35 cellular contexts compared by ENCODE assay signal in the genomic region with DNA sequence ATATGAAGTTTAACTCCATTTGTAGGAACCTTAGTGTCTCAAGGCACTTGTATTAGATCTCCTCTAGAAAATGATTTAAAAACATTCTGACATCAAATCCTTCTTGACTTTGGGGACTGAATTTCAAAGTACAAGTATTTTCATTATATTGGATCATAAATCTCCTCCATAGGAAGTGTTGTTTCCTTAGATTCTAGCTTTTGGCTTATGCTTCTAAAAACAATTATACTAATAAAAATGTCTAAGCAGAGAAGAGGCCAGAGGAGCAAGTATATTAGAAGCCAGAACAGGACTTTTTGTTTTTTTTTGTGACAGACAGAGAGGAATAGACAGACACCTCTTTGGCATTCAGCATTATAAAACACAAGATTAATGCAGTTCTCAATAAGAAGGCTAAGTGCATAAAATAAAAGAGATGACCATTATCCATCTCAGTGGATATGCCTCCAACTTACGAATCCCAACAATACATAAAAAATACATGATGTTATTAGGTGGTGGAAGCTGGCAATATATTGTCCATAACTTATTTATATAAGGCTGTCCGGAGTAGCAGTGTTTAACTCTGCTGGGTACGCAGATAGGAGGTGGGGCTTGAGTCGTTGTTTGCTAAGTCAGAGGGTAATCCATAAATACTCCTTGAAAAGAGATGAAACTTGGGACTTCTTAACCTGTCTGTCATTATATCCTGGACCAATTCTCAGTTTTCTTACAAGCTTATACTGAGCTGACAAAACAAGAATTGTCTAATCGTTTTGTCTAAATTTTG. TPM values are rescaled to one million over a fixed set of nuclear protein-coding genes. Genes with fewer than 3 reads are reported as not detected.
"Had no signal": no experiment of that assay in that cellular context is flagged by ENCODE, and none has a peak within 500 bp of the region (broad histone marks: within the 10 kb centered on the region; RNA-seq: fewer than 3 reads in every experiment).

No MANE protein-coding gene starts in this region.

- H3K4me1 ChIP-seq: adrenal gland, body of pancreas, breast epithelium had no signal

- DNase-seq: activated B cell treated with CpG ODN at 0.5 μM for 24 hours; activated CD4-positive, alpha-beta memory T cell treated with anti-CD3 and anti-CD28 coated beads for 36 hours; activated CD4-positive, alpha-beta T cell treated with anti-CD3 and anti-CD28 coated beads for 4 hours; activated CD4-positive, alpha-beta T cell treated with anti-CD3 and anti-CD28 coated beads, Interleukin-2, amount 10 ng/mL, durations not matched to agents 24 days and 14 days; activated CD4-positive, alpha-beta T cell treated with anti-CD3 and anti-CD28 coated beads, Interleukin-2, amount 50 U/mL, for 1 hour; activated CD4-positive, alpha-beta T cell treated with anti-CD3 and anti-CD28 coated beads, Interleukin-2, amount 50 U/mL, for 4 hours; activated CD4-positive, CD25-positive, alpha-beta regulatory T cell treated with anti-CD3 and anti-CD28 coated beads, Interleukin-2, amount 50 U/mL, for 72 hours; activated CD8-positive, alpha-beta memory T cell treated with anti-CD3 and anti-CD28 coated beads, Interleukin-2, amount 50 U/mL, for 4 hours; activated CD8-positive, alpha-beta T cell treated with anti-CD3 and anti-CD28 coated beads for 36 hours; activated effector memory CD4-positive, alpha-beta T cell treated with anti-CD3 and anti-CD28 coated beads, Interleukin-2, amount 50 U/mL, for 16 hours; activated gamma-delta T cell treated with Interleukin-2 at 50 U/mL for 16 hours; activated naive CD4-positive, alpha-beta T cell; activated naive CD4-positive, alpha-beta T cell treated with anti-CD3 and anti-CD28 coated beads for 36 hours; activated naive CD4-positive, alpha-beta T cell treated with anti-CD3 and anti-CD28 coated beads, Interleukin-2, amount 50 U/mL, for 16 hours; activated naive CD8-positive, alpha-beta T cell treated with anti-CD3 and anti-CD28 coated beads for 36 hours; activated T-cell treated with anti-CD3 and anti-CD28 coated beads for 4 hours; activated T-cell treated with anti-CD3 and anti-CD28 coated beads, Interleukin-2, amount 50 U/mL, for 1 hour; activated T-cell treated with anti-CD3 and anti-CD28 coated beads, Interleukin-2, amount 50 U/mL, for 4 hours; activated T-cell treated with anti-CD3 and anti-CD28 coated beads, Interleukin-2, amount 50 U/mL, for 72 hours; adrenal gland; amniotic stem cell; aorta; body of pancreas; brain microvascular endothelial cell; central memory CD4-positive, alpha-beta T cell; T-helper 1 cell; T-helper 2 cell; T-helper 9 cell had no signal

- H3K4me3 ChIP-seq: adrenal gland, body of pancreas, breast epithelium had no signal

- ATAC-seq: activated CD8-positive, alpha-beta T cell treated with anti-CD3 and anti-CD28 coated beads for 36 hours; activated naive CD4-positive, alpha-beta T cell treated with anti-CD3 and anti-CD28 coated beads, Interleukin-2, amount 50 U/mL, for 72 hours; activated T-cell treated with anti-CD3 and anti-CD28 coated beads, Interleukin-2, amount 50 U/mL, for 4 hours; activated T-cell treated with anti-CD3 and anti-CD28 coated beads, Interleukin-2, amount 50 U/mL, for 72 hours; activated T-helper 17 cell treated with anti-CD3 and anti-CD28 coated beads, Interleukin-2, amount 50 U/mL, for 72 hours; body of pancreas had no signal

- H3K9me3 ChIP-seq: adrenal gland, body of pancreas, breast epithelium had no signal

- H3K36me3 ChIP-seq: adrenal gland, brain microvascular endothelial cell, breast epithelium had no signal

- H3K27ac ChIP-seq: adrenal gland, body of pancreas, brain microvascular endothelial cell, breast epithelium, VCaP had no signal

- H3K27me3 ChIP-seq: adrenal gland, body of pancreas, brain microvascular endothelial cell, breast epithelium had no signal

RNA-seq across cellular contexts. Expression of gene NOX3, which starts 31.9 kb away (rescaled TPM):
- total RNA-seq: activated B cell treated with CpG ODN at 0.5 μM for 24 hours; activated CD4-positive, alpha-beta memory T cell treated with anti-CD3 and anti-CD28 coated beads for 36 hours; activated CD4-positive, alpha-beta T cell treated with anti-CD3 and anti-CD28 coated beads, Interleukin-2, amount 10 ng/mL, durations not matched to agents 24 days and 14 days; activated CD8-positive, alpha-beta memory T cell treated with anti-CD3 and anti-CD28 coated beads for 36 hours; activated CD8-positive, alpha-beta T cell treated with anti-CD3 and anti-CD28 coated beads for 36 hours; activated naive CD4-positive, alpha-beta T cell treated with anti-CD3 and anti-CD28 coated beads for 36 hours; activated naive CD4-positive, alpha-beta T cell treated with anti-CD3 and anti-CD28 coated beads, Interleukin-2, amount 50 U/mL, for 72 hours; activated naive CD8-positive, alpha-beta T cell treated with anti-CD3 and anti-CD28 coated beads for 36 hours; activated T-cell treated with anti-CD3 and anti-CD28 coated beads, Interleukin-2, amount 50 U/mL, for 4 hours; activated T-cell treated with anti-CD3 and anti-CD28 coated beads, Interleukin-2, amount 50 U/mL, for 72 hours; activated T-helper 1 cell treated with anti-CD3 and anti-CD28 coated beads, Interleukin-12 subunit alpha, Interleukin-12 subunit beta, Interleukin-2, Interleukin-4 antibody, amounts not matched to agents 30 ng/mL and 10 ng/mL and 1 ng/mL, durations not matched to agents 14 hours and 24 hours and 36 hours; activated T-helper 17 cell treated with anti-CD3 and anti-CD28 coated beads, Interleukin-2, amount 50 U/mL, for 72 hours; adrenal gland; aorta; body of pancreas; breast epithelium; cardiac septum had no signal
- polyA plus RNA-seq: aorta had no signal
